In genomic region chr6:89986650-89987074, GRCh38 we compare ENCODE assay signal across 14 cellular contexts.
DNase-seq lines count a peak whose midpoint lies in the region; ATAC-seq and TF ChIP-seq lines count a peak whose summit lies in the region.
"Had no signal": no experiment of that assay in that cellular context is flagged by ENCODE, and none has a peak within 500 bp of the region (broad histone marks: within the 10 kb centered on the region; RNA-seq: fewer than 3 reads in every experiment).

No MANE protein-coding gene starts in this region.

- no peaks in the 10 kb centered on the region for H3K27me3 Mint-ChIP-seq in activated naive CD4-positive, alpha-beta T cell treated with anti-CD3 and anti-CD28 coated beads, Interleukin-2, amount 10 ng/mL, durations not matched to agents 7 days and 5 days
- no peaks in the 10 kb centered on the region for H3K27me3 Mint-ChIP-seq in activated B cell treated with CpG ODN at 0.5 μM for 24 hours
- H3K27me3 Mint-ChIP-seq in glutamatergic neuron (ENCODE audit: unreplicated experiment), result peaks cover 14% of the 10 kb centered on the region
- H3K27me3 Mint-ChIP-seq: memory B cell had no signal

- intact Hi-C loops in activated B cell treated with CpG ODN at 0.5 μM for 24 hours (cut with micrococcal nuclease) (no loop called here), upper lobe of right lung (cut with DNase I) (no loop called here), mammary epithelial cell (cut with micrococcal nuclease) (no loop called here)

- H3K4me1 ChIP-seq in upper lobe of right lung (no peaks in the 10 kb centered on the region), mammary epithelial cell (ENCODE audit: insufficient read depth, low read length) (peaks cover 11% of the 10 kb centered on the region)

- POLR2A ChIA-PET in activated B cell treated with CpG ODN at 0.5 μM for 24 hours (lab: Charles Lee) (no interaction called here), GM10248 (lab: Yijun Ruan, JAX) (interaction anchor here (0.6 kb wide), 1 partner anchor 550 kb away, joined by 3 read pairs; no protein-coding TSS in a partner anchor)

- H3K9me3 Mint-ChIP-seq in activated naive CD4-positive, alpha-beta T cell treated with anti-CD3 and anti-CD28 coated beads, Interleukin-2, amount 50 U/mL, for 72 hours, result no peaks in the 10 kb centered on the region
- no peaks in the 10 kb centered on the region for H3K9me3 Mint-ChIP-seq in activated naive CD4-positive, alpha-beta T cell treated with anti-CD3 and anti-CD28 coated beads, Interleukin-2, amount 10 ng/mL, durations not matched to agents 7 days and 5 days
- H3K9me3 Mint-ChIP-seq in activated B cell treated with CpG ODN at 0.5 μM for 24 hours (no peaks in the 10 kb centered on the region), glutamatergic neuron (ENCODE audit: unreplicated experiment) (peaks cover 16% of the 10 kb centered on the region)
- H3K9me3 Mint-ChIP-seq: memory B cell had no signal

- TF ChIP-seq CTCF in activated B cell treated with CpG ODN at 0.5 μM for 24 hours (IDR thresholded peaks at IDR 0.05) (no peak), glutamatergic neuron (IDR thresholded peaks at IDR 0.05; ENCODE audit: partially characterized antibody, unreplicated experiment) (no peak), upper lobe of right lung (IDR thresholded peaks at IDR 0.05) (no peak), mammary epithelial cell (conservative IDR thresholded peaks at IDR 0.05 in 1 of 2, IDR thresholded peaks at IDR 0.05 in 1 of 2; ENCODE audit: extremely low read depth in 1 of 2, insufficient read depth in 1 of 2, low read depth in 1 of 2, low read length in 2 of 2) (no peak), GM10248 (IDR thresholded peaks at IDR 0.05; ENCODE audit: control extremely low read depth, extremely low read depth, low read depth, missing control alignments) (no peak), GM13977 (IDR thresholded peaks at IDR 0.05; ENCODE audit: extremely low read depth, insufficient read depth, missing control alignments) (no peak)

- CTCF ChIA-PET in activated naive CD4-positive, alpha-beta T cell treated with anti-CD3 and anti-CD28 coated beads, Interleukin-2, amount 10 ng/mL, durations not matched to agents 7 days and 5 days (lab: Charles Lee), result interaction anchor here (0.8 kb wide), 1 partner anchor 10 kb away, joined by 4 read pairs; no protein-coding TSS in a partner anchor
- CTCF ChIA-PET in activated B cell treated with CpG ODN at 0.5 μM for 24 hours (lab: Charles Lee) (interaction anchor here (1.4 to 3.0 kb wide), 3 partner anchors 16 to 230 kb away, joined by 3 to 8 read pairs (median 5); no protein-coding TSS in a partner anchor), mammary epithelial cell (lab: Charles Lee; ENCODE audit: low non-redundant PET) (no interaction called here), GM10248 (lab: Yijun Ruan, JAX) (interaction anchor here (0.7 to 2.8 kb wide), 5 partner anchors 9 to 46 kb away, joined by 3 to 7 read pairs (median 4); no protein-coding TSS in a partner anchor)

- peak; percentile 42 to 58 for ATAC-seq in activated naive CD4-positive, alpha-beta T cell treated with anti-CD3 and anti-CD28 coated beads, Interleukin-2, amount 50 U/mL, for 72 hours
- ATAC-seq in activated B cell treated with CpG ODN at 0.5 μM for 24 hours (ENCODE audit: low read depth), result no peak
- ATAC-seq in upper lobe of right lung, result peak; percentile 21
- ATAC-seq: Panc1 had no signal

- no peaks in the 10 kb centered on the region for H3K27me3 ChIP-seq in upper lobe of right lung
- H3K27me3 ChIP-seq in mammary epithelial cell (ENCODE audit: insufficient read depth, low read length), result no peaks in the 10 kb centered on the region

- no peak overlapping the region for H2AFZ ChIP-seq in mammary epithelial cell (ENCODE audit: low read depth, low read length)

- H3K9me3 ChIP-seq in upper lobe of right lung, result no peaks in the 10 kb centered on the region
- H3K9me3 ChIP-seq in mammary epithelial cell (replicated peaks; ENCODE audit: insufficient read depth, low read length), result no peaks in the 10 kb centered on the region

- no peaks in the 10 kb centered on the region for H4K20me1 ChIP-seq in mammary epithelial cell (ENCODE audit: insufficient read depth, low read length)

- no peak for DNase-seq in activated naive CD4-positive, alpha-beta T cell treated with anti-CD3 and anti-CD28 coated beads, Interleukin-2, amount 50 U/mL, for 72 hours (ENCODE audit: low spot score in 2 of 2)
- no peak for DNase-seq in activated naive CD4-positive, alpha-beta T cell treated with anti-CD3 and anti-CD28 coated beads, Interleukin-2, amount 10 ng/mL, durations not matched to agents 7 days and 5 days
- DNase-seq in activated B cell treated with CpG ODN at 0.5 μM for 24 hours (no peak), glutamatergic neuron (no peak), upper lobe of right lung (no peak), mammary epithelial cell (no peak), GM10248 (ENCODE audit: extremely low spot score) (no peak), GM13977 (ENCODE audit: low spot score) (no peak)
- DNase-seq: activated CD4-positive, CD25-positive, alpha-beta regulatory T cell; amniotic stem cell; foreskin melanocyte; NCI-H1048 had no signal

- dilution Hi-C loops in mammary epithelial cell (cut with HindIII; ENCODE audit: low sequenced_read_pairs), result no loop called here

- H3K36me3 ChIP-seq in upper lobe of right lung, result no peaks in the 10 kb centered on the region
- no peaks in the 10 kb centered on the region for H3K36me3 ChIP-seq in mammary epithelial cell (ENCODE audit: insufficient read depth, low read length)

- no peak overlapping the region for H3K4me2 ChIP-seq in mammary epithelial cell (ENCODE audit: insufficient read depth, low read depth, low read length)

- H3K27ac ChIP-seq in upper lobe of right lung (no peak overlapping the region), mammary epithelial cell (ENCODE audit: insufficient read depth, low read depth, low read length) (no peak overlapping the region)

- H3K4me3 Mint-ChIP-seq in activated naive CD4-positive, alpha-beta T cell treated with anti-CD3 and anti-CD28 coated beads, Interleukin-2, amount 10 ng/mL, durations not matched to agents 7 days and 5 days, result no peak overlapping the region
- no peak overlapping the region for H3K4me3 Mint-ChIP-seq in activated B cell treated with CpG ODN at 0.5 μM for 24 hours
- no peak overlapping the region for H3K4me3 Mint-ChIP-seq in glutamatergic neuron (ENCODE audit: unreplicated experiment)
- H3K4me3 Mint-ChIP-seq: memory B cell had no signal

- peak overlapping the region; percentile 68 to 82 for H3K27ac Mint-ChIP-seq in activated naive CD4-positive, alpha-beta T cell treated with anti-CD3 and anti-CD28 coated beads, Interleukin-2, amount 50 U/mL, for 72 hours
- no peak overlapping the region for H3K27ac Mint-ChIP-seq in activated naive CD4-positive, alpha-beta T cell treated with anti-CD3 and anti-CD28 coated beads, Interleukin-2, amount 10 ng/mL, durations not matched to agents 7 days and 5 days
- H3K27ac Mint-ChIP-seq in activated B cell treated with CpG ODN at 0.5 μM for 24 hours, result peak overlapping the region; percentile 71
- peak overlapping the region; percentile 84 for H3K27ac Mint-ChIP-seq in glutamatergic neuron (ENCODE audit: unreplicated experiment)

- no peak overlapping the region for H3K9ac ChIP-seq in mammary epithelial cell (ENCODE audit: insufficient read depth, low read length)

- no TSS peak for BruUV-seq in mammary epithelial cell (replicated peaks; lab: Mats Ljungman, UMichigan)

- no peaks in the 10 kb centered on the region for H3K79me2 ChIP-seq in mammary epithelial cell (ENCODE audit: insufficient read depth, low read length)

- WGBS in mammary epithelial cell (ENCODE audit: low coverage, missing lambda C conversion rate), result 92% methylated on average over 3 of the region's 3 CpGs

- H3K36me3 Mint-ChIP-seq in activated naive CD4-positive, alpha-beta T cell treated with anti-CD3 and anti-CD28 coated beads, Interleukin-2, amount 50 U/mL, for 72 hours, result peaks cover 25 to 51% of the 10 kb centered on the region in 2 donors
- H3K36me3 Mint-ChIP-seq in activated naive CD4-positive, alpha-beta T cell treated with anti-CD3 and anti-CD28 coated beads, Interleukin-2, amount 10 ng/mL, durations not matched to agents 7 days and 5 days, result peaks cover 53% of the 10 kb centered on the region
- H3K36me3 Mint-ChIP-seq in activated B cell treated with CpG ODN at 0.5 μM for 24 hours (ENCODE audit: low read depth), result peaks cover 76% of the 10 kb centered on the region
- no peaks in the 10 kb centered on the region for H3K36me3 Mint-ChIP-seq in glutamatergic neuron (ENCODE audit: unreplicated experiment)

- H3K4me3 ChIP-seq in upper lobe of right lung (no peak overlapping the region), mammary epithelial cell (replicated peaks in 1 of 3; ENCODE audit: insufficient read depth in 1 of 3, low read depth in 2 of 3, low read length in 3 of 3) (no peak overlapping the region)

- in situ Hi-C loops in mammary epithelial cell (cut with MboI; ENCODE audit: low sequenced_read_pairs in 2 of 2), result loop anchor here in 1 of 2 donors (25.0 kb wide), 1 partner anchor 301 kb away; the partner anchor contains the start of gene BACH2
- in situ Hi-C loops in GM13977 (cut with MboI; ENCODE audit: low pct_unique_long_range_greater_than_20kb, low sequenced_read_pairs, unreplicated experiment), result no loop called here

- peaks cover 56% of the 10 kb centered on the region for H3K4me1 Mint-ChIP-seq in activated naive CD4-positive, alpha-beta T cell treated with anti-CD3 and anti-CD28 coated beads, Interleukin-2, amount 10 ng/mL, durations not matched to agents 7 days and 5 days
- H3K4me1 Mint-ChIP-seq in activated B cell treated with CpG ODN at 0.5 μM for 24 hours (peaks cover 22% of the 10 kb centered on the region), glutamatergic neuron (ENCODE audit: low read depth, unreplicated experiment) (peaks cover 47% of the 10 kb centered on the region)
